22 cellular contexts compared by ENCODE assay signal in genomic region chr11:60795291-60795690, GRCh38. TPM values are rescaled to one million over a fixed set of nuclear protein-coding genes. Genes with fewer than 3 reads are reported as not detected.
A peak's percentile ranks its signal among the peaks of the same experiment; 100 is the strongest.
DNase-seq lines count a peak whose midpoint lies in the region; ATAC-seq and TF ChIP-seq lines count a peak whose summit lies in the region.
"Had no signal": no experiment of that assay in that cellular context is flagged by ENCODE, and none has a peak within 500 bp of the region (broad histone marks: within the 10 kb centered on the region; RNA-seq: fewer than 3 reads in every experiment).

No MANE protein-coding gene starts in this region.

- H4K91ac ChIP-seq in neuronal stem cell (ENCODE audit: low read depth, low read length, poor library complexity): no peak overlapping the region

- no peak for ATAC-seq in GM21529 (IDR thresholded peaks at IDR 0.05; ENCODE audit: unreplicated experiment)

- H3K36me3 ChIP-seq in neuronal stem cell (replicated peaks in 1 of 2; ENCODE audit: control insufficient read depth in 2 of 2, insufficient read depth in 2 of 2, low read length in 2 of 2): no peaks in the 10 kb centered on the region
- no peaks in the 10 kb centered on the region for H3K36me3 ChIP-seq in spleen

- CTCF ChIA-PET in activated CD4-positive, alpha-beta T cell treated with anti-CD3 and anti-CD28 coated beads, Interleukin-2, amount 10 ng/mL, durations not matched to agents 7 days and 5 days (lab: Charles Lee): interaction anchor here (1.2 kb wide), 1 partner anchor 10 kb away, joined by 3 read pairs; the partner anchor contains the start of gene MS4A10

- no peaks in the 10 kb centered on the region for H3K27me3 ChIP-seq in neuronal stem cell (ENCODE audit: control insufficient read depth in 3 of 3, insufficient read depth in 3 of 3, low read depth in 1 of 3, low read length in 3 of 3)
- peaks cover 0 to 20% (median 0%) of the 10 kb centered on the region in 7 donors for H3K27me3 ChIP-seq in spleen (replicated peaks in 1 of 7)

- no CpG with 5 or more reads among the region's 6 CpGs for WGBS in neuronal stem cell (ENCODE audit: extremely low coverage in 2 of 2, insufficient read length in 2 of 2, insufficient replicate concordance in 1 of 2), 2 donors
- 66 to 87% (median 82%) methylated on average over 6 of the region's 6 CpGs for WGBS in spleen, 5 donors

- intact Hi-C loops in spleen (cut with DNase I; ENCODE audit: low total_unique reads): no loop called here

- peak; percentile 67 for DNase-seq in chondrocyte (ENCODE audit: low spot score)
- DNase-seq in neuronal stem cell (ENCODE audit: low spot score): no peak
- peak; percentile 51 for DNase-seq in spleen
- DNase-seq in HuH-7 (ENCODE audit: low spot score): no peak
- DNase-seq in activated CD4-positive, alpha-beta T cell treated with anti-CD3 and anti-CD28 coated beads, Interleukin-2, amount 10 ng/mL, durations not matched to agents 7 days and 5 days: no peak
- DNase-seq: C1 segment of cervical spinal cord; Calu3; CD4-positive, alpha-beta memory T cell; COR-L47; DMS53; DMS79 treated with DMSO at 0.1 percent for 48 hours; GF-D8; GM23248; H7; HCEC 1CT had no signal

- no peak overlapping the region for H2AFZ ChIP-seq in neuronal stem cell (ENCODE audit: low read length)
- H2AFZ ChIP-seq: GM23248 had no signal

- H3K4me3 ChIP-seq in neuronal stem cell (ENCODE audit: low read length in 2 of 2) (no peak overlapping the region), spleen (no peak overlapping the region)
- H3K4me3 ChIP-seq: GM23248 had no signal

- peaks cover 1% of the 10 kb centered on the region for H3K36me3 Mint-ChIP-seq in chondrocyte (ENCODE audit: low read depth)
- no peaks in the 10 kb centered on the region for H3K36me3 Mint-ChIP-seq in activated CD4-positive, alpha-beta T cell treated with anti-CD3 and anti-CD28 coated beads, Interleukin-2, amount 10 ng/mL, durations not matched to agents 7 days and 5 days (ENCODE audit: low read depth)
- H3K36me3 Mint-ChIP-seq: CD4-positive, alpha-beta memory T cell had no signal

- no peak overlapping the region for H2BK120ac ChIP-seq in neuronal stem cell (ENCODE audit: low read depth, low read length)

- H3K23ac ChIP-seq in neuronal stem cell (ENCODE audit: low read depth, low read length, poor library complexity): peak overlapping the region; percentile 23

- H3K4ac ChIP-seq in neuronal stem cell (ENCODE audit: low read length): no peak overlapping the region

- H3K79me1 ChIP-seq in neuronal stem cell (ENCODE audit: low read depth, low read length): no peaks in the 10 kb centered on the region

- H3K9me3 Mint-ChIP-seq in chondrocyte (ENCODE audit: low read depth): peaks cover 4% of the 10 kb centered on the region
- no peaks in the 10 kb centered on the region for H3K9me3 Mint-ChIP-seq in activated CD4-positive, alpha-beta T cell treated with anti-CD3 and anti-CD28 coated beads, Interleukin-2, amount 10 ng/mL, durations not matched to agents 7 days and 5 days
- H3K9me3 Mint-ChIP-seq: CD4-positive, alpha-beta memory T cell had no signal

- no peak overlapping the region for H3K9ac ChIP-seq in neuronal stem cell (ENCODE audit: low read depth, low read length, poor library complexity)
- H3K9ac ChIP-seq: GM23248 had no signal

- peak overlapping the region; percentile 92 for H3K14ac ChIP-seq in neuronal stem cell (ENCODE audit: low read length)

- TF ChIP-seq CTCF in chondrocyte (IDR thresholded peaks at IDR 0.05): no peak
- no peak for TF ChIP-seq CTCF in spleen (IDR thresholded peaks at IDR 0.05 in 8 of 11, conservative IDR thresholded peaks at IDR 0.05 in 3 of 11)

- H4K8ac ChIP-seq in neuronal stem cell (ENCODE audit: low read depth, low read length): no peak overlapping the region

- no peaks in the 10 kb centered on the region for H3K4me1 Mint-ChIP-seq in chondrocyte (ENCODE audit: low read depth)
- no peaks in the 10 kb centered on the region for H3K4me1 Mint-ChIP-seq in activated CD4-positive, alpha-beta T cell treated with anti-CD3 and anti-CD28 coated beads, Interleukin-2, amount 10 ng/mL, durations not matched to agents 7 days and 5 days
- H3K4me1 Mint-ChIP-seq: CD4-positive, alpha-beta memory T cell had no signal

- no peak for TF ChIP-seq POLR2A in spleen (IDR thresholded peaks at IDR 0.05)

- H2BK12ac ChIP-seq in neuronal stem cell (ENCODE audit: low read length): no peak overlapping the region

- no peak overlapping the region for H3K4me3 Mint-ChIP-seq in chondrocyte (ENCODE audit: unreplicated experiment)
- no peak overlapping the region for H3K4me3 Mint-ChIP-seq in activated CD4-positive, alpha-beta T cell treated with anti-CD3 and anti-CD28 coated beads, Interleukin-2, amount 10 ng/mL, durations not matched to agents 7 days and 5 days
- H3K4me3 Mint-ChIP-seq: CD4-positive, alpha-beta memory T cell had no signal

- no peak overlapping the region for H3K27ac Mint-ChIP-seq in chondrocyte (ENCODE audit: unreplicated experiment)
- H3K27ac Mint-ChIP-seq in activated CD4-positive, alpha-beta T cell treated with anti-CD3 and anti-CD28 coated beads, Interleukin-2, amount 10 ng/mL, durations not matched to agents 7 days and 5 days: no peak overlapping the region
- H3K27ac Mint-ChIP-seq: CD4-positive, alpha-beta memory T cell had no signal

- no peak overlapping the region for H3K4me2 ChIP-seq in neuronal stem cell (ENCODE audit: insufficient read depth, low read length, poor library complexity, severe bottlenecking)

- POLR2A ChIA-PET in activated CD4-positive, alpha-beta T cell treated with anti-CD3 and anti-CD28 coated beads, Interleukin-2, amount 10 ng/mL, durations not matched to agents 7 days and 5 days (lab: Charles Lee): no interaction called here

- H2BK15ac ChIP-seq in neuronal stem cell (ENCODE audit: low read length): no peak overlapping the region

- H2AK5ac ChIP-seq in neuronal stem cell (ENCODE audit: low read depth, low read length): no peak overlapping the region

- H3K4me1 ChIP-seq in neuronal stem cell (ENCODE audit: control insufficient read depth in 2 of 2, insufficient read depth in 1 of 2, low read depth in 1 of 2, low read length in 2 of 2) (no peaks in the 10 kb centered on the region), spleen (no peaks in the 10 kb centered on the region)

- peaks cover 25% of the 10 kb centered on the region for H3K27me3 Mint-ChIP-seq in chondrocyte (ENCODE audit: low read depth)
- H3K27me3 Mint-ChIP-seq in activated CD4-positive, alpha-beta T cell treated with anti-CD3 and anti-CD28 coated beads, Interleukin-2, amount 10 ng/mL, durations not matched to agents 7 days and 5 days: peaks cover 11% of the 10 kb centered on the region

- peaks cover 7 to 16% of the 10 kb centered on the region in 2 donors for H3K9me3 ChIP-seq in neuronal stem cell (replicated peaks in 1 of 2; ENCODE audit: control insufficient read depth in 2 of 2, insufficient read depth in 1 of 2, low read depth in 1 of 2, low read length in 2 of 2)
- peaks cover 0 to 5% (median 0%) of the 10 kb centered on the region in 8 donors for H3K9me3 ChIP-seq in spleen

- H2BK5ac ChIP-seq in neuronal stem cell (ENCODE audit: low read length): peak overlapping the region; percentile 55

- no peak overlapping the region for H3K18ac ChIP-seq in neuronal stem cell (ENCODE audit: low read length)

- H3K27ac ChIP-seq in neuronal stem cell (replicated peaks; ENCODE audit: low read length): no peak overlapping the region
- H3K27ac ChIP-seq in spleen: no peak overlapping the region
- H3K27ac ChIP-seq: GM23248 had no signal

RNA-seq across cellular contexts. Expression of gene MS4A10, which starts 10.2 kb away (rescaled TPM):
- total RNA-seq in chondrocyte (not detected in 3 replicates), spleen (not detected)
- polyA plus RNA-seq in neuronal stem cell (2013, experiment 1 of 2): not detected
- polyA plus RNA-seq in neuronal stem cell (2013, experiment 2 of 2): not detected
- polyA plus RNA-seq in spleen: not detected
- not detected for total RNA-seq in activated CD4-positive, alpha-beta T cell treated with anti-CD3 and anti-CD28 coated beads, Interleukin-2, amount 10 ng/mL, durations not matched to agents 7 days and 5 days
- total RNA-seq: A172; A673; Calu3; CD4-positive, alpha-beta memory T cell; Daoy; G401; GM23248; H1; H7 had no signal
- polyA plus RNA-seq: BJ; CD4-positive, alpha-beta memory T cell; GM23248; H1 had no signal

RNA-seq across cellular contexts. Expression of gene MS4A15, which starts 38.6 kb away (rescaled TPM):
- total RNA-seq in chondrocyte (not detected in 3 replicates), spleen (not detected)
- 0.06 TPM for polyA plus RNA-seq in neuronal stem cell (2013, experiment 1 of 2)
- 0.06 TPM for polyA plus RNA-seq in neuronal stem cell (2013, experiment 2 of 2)
- polyA plus RNA-seq in spleen: not detected
- total RNA-seq in activated CD4-positive, alpha-beta T cell treated with anti-CD3 and anti-CD28 coated beads, Interleukin-2, amount 10 ng/mL, durations not matched to agents 7 days and 5 days: not detected
- total RNA-seq: A172; A673; Calu3; CD4-positive, alpha-beta memory T cell; Daoy; G401; GM23248 had no signal
- polyA plus RNA-seq: BJ; CD4-positive, alpha-beta memory T cell; GM23248 had no signal

RNA-seq across cellular contexts. Expression of gene CCDC86, which starts 46.6 kb away (rescaled TPM):
- total RNA-seq in chondrocyte (16.6 to 18.6 TPM (median 17.7 TPM) in 3 replicates), spleen (10 to 100 TPM in 6 of 7 donors, 1 to 10 TPM in 1; 8.3 to 21.6 (median 11.3) TPM)
- 22.5 TPM for polyA plus RNA-seq in neuronal stem cell (2013, experiment 1 of 2)
- polyA plus RNA-seq in neuronal stem cell (2013, experiment 2 of 2): 21.0 TPM
- polyA plus RNA-seq in spleen: 10 to 100 TPM in 2 of 3 donors, 1 to 10 TPM in 1; 7.6 to 15.4 (median 13.3) TPM
- total RNA-seq in activated CD4-positive, alpha-beta T cell treated with anti-CD3 and anti-CD28 coated beads, Interleukin-2, amount 10 ng/mL, durations not matched to agents 7 days and 5 days: 10 to 100 TPM; 19.2 to 23.2 TPM

Comparison
In these comparisons a context has a peak if more than half of its experiments do, and no peak if none do; other contexts are left out.
1. DNase-seq: peak in chondrocyte (single experiment) and spleen (single experiment); none in neuronal stem cell (single experiment), HuH-7 (single experiment) and activated CD4-positive, alpha-beta T cell treated with anti-CD3 and anti-CD28 coated beads, Interleukin-2, amount 10 ng/mL, durations not matched to agents 7 days and 5 days (single experiment).